Comparison of ENCODE assay signal across 1 cellular context in genomic region chr1:9539165-9539828, GRCh38.
A peak's percentile ranks its signal among the peaks of the same experiment; 100 is the strongest.
TF ChIP-seq lines count a peak whose summit lies in the region.

TSS of gene SLC25A33 (plus strand) at chr1:9539465. CDS start at chr1:9539692, 227 bp downstream.

TF ChIP-seq in SK-N-SH, 30 proteins besides CTCF, POLR2A, EP300 and RAD21 (continued from another document):
- TF ChIP-seq IRF3 (IDR thresholded peaks at IDR 0.05; ENCODE audit: low read depth, low read length) = no peak
- no peak for TF ChIP-seq EZH2phosphoT487 (IDR thresholded peaks at IDR 0.05; ENCODE audit: borderline replicate concordance, low read depth)
- TF ChIP-seq FOXJ3 (CRISPR knock-in tag; IDR thresholded peaks at IDR 0.05) = no peak
- no peak for TF ChIP-seq SMC3 (IDR thresholded peaks at IDR 0.05; ENCODE audit: low read depth, low read length)
- TF ChIP-seq GATA2 (CRISPR knock-in tag; IDR thresholded peaks at IDR 0.05) = no peak
- TF ChIP-seq TAF1 (IDR thresholded peaks at IDR 0.05; ENCODE audit: borderline replicate concordance, low read depth, low read length) = 0 out of 2 replicates have a peak, but pooled peaks have one; percentile 37
- TF ChIP-seq MAX (IDR thresholded peaks at IDR 0.05; ENCODE audit: low read depth) = peak; percentile 71
- TF ChIP-seq MXI1 (IDR thresholded peaks at IDR 0.05; ENCODE audit: low read depth, low read length) = peak; percentile 85
- TF ChIP-seq TEAD4 (IDR thresholded peaks at IDR 0.05; ENCODE audit: borderline replicate concordance, insufficient read depth) = no peak
- TF ChIP-seq TCF12 (IDR thresholded peaks at IDR 0.05) = no peak
- TF ChIP-seq RFX5 (IDR thresholded peaks at IDR 0.05; ENCODE audit: low read length) = peak; percentile 74
- no peak for TF ChIP-seq FOSL2 (IDR thresholded peaks at IDR 0.05; ENCODE audit: borderline replicate concordance, low read depth)
- TF ChIP-seq JUND (IDR thresholded peaks at IDR 0.05) = no peak
- TF ChIP-seq MEF2A (IDR thresholded peaks at IDR 0.05; ENCODE audit: borderline replicate concordance, low read depth) = no peak
- TF ChIP-seq NRF1 (IDR thresholded peaks at IDR 0.05; ENCODE audit: low read depth, low read length) = peak; percentile 67
- TF ChIP-seq YY1 (IDR thresholded peaks at IDR 0.05; ENCODE audit: low read depth) = no peak
- no peak for TF ChIP-seq FOXM1 (IDR thresholded peaks at IDR 0.05; ENCODE audit: low read depth)
